Comparison of ENCODE assay signal across 24 cellular contexts in genomic region chr10:49571419-49571818, GRCh38. TPM values are rescaled to one million over a fixed set of nuclear protein-coding genes. Genes with fewer than 3 reads are reported as not detected.
DNase-seq lines count a peak whose midpoint lies in the region; ATAC-seq, FAIRE-seq and TF ChIP-seq lines count a peak whose summit lies in the region.
"Had no signal": no experiment of that assay in that cellular context is flagged by ENCODE, and none has a peak within 500 bp of the region (broad histone marks: within the 10 kb centered on the region; RNA-seq: fewer than 3 reads in every experiment).

No MANE protein-coding gene starts in this region.

- H3K27me3 Mint-ChIP-seq in effector memory CD8-positive, alpha-beta T cell, result peaks cover 46 to 52% of the 10 kb centered on the region in 2 donors

- no peak overlapping the region for H3K4me3 Mint-ChIP-seq in effector memory CD8-positive, alpha-beta T cell
- H3K4me3 Mint-ChIP-seq: activated T-cell treated with anti-CD3 and anti-CD28 coated beads, Interleukin-2, amount 50 U/mL, for 4 hours; neural crest cell; stimulated activated naive B cell treated with anti-CD40 and anti-IgM and Interleukin-4, amounts not matched to agents 10 μg/mL and 1 μg/mL and 100 μg/mL, for 72 hours had no signal

- peaks cover 3% of the 10 kb centered on the region for H3K36me3 Mint-ChIP-seq in effector memory CD8-positive, alpha-beta T cell (ENCODE audit: insufficient read depth)

- no peaks in the 10 kb centered on the region for H3K36me3 ChIP-seq in left lung
- H3K36me3 ChIP-seq: upper lobe of left lung had no signal

- H3K27ac Mint-ChIP-seq in effector memory CD8-positive, alpha-beta T cell, result no peak overlapping the region

- no peaks in the 10 kb centered on the region for H3K27me3 ChIP-seq in left lung
- H3K27me3 ChIP-seq: upper lobe of left lung had no signal

- H3K4me1 Mint-ChIP-seq in effector memory CD8-positive, alpha-beta T cell (ENCODE audit: low read depth in 2 of 2), result peaks cover 8 to 10% of the 10 kb centered on the region in 2 donors
- H3K4me1 Mint-ChIP-seq: neural crest cell had no signal

- H3K9me3 Mint-ChIP-seq in effector memory CD8-positive, alpha-beta T cell, result no peaks in the 10 kb centered on the region
- H3K9me3 Mint-ChIP-seq: activated T-cell treated with anti-CD3 and anti-CD28 coated beads, Interleukin-2, amount 50 U/mL, for 4 hours had no signal

- TF ChIP-seq CTCF in left lung (IDR thresholded peaks at IDR 0.05), result no peak

- DNase-seq in NCI-H1417 (lab: John Stamatoyannopoulos, UW), result peak; percentile 4 to 35 (median 17)
- DNase-seq in NCI-H1417 treated with DMSO at 0.1 percent for 48 hours (lab: John Stamatoyannopoulos, UW), result no peak
- peak; percentile 2 for DNase-seq in NCI-H1092 (lab: John Stamatoyannopoulos, UW)
- peak; percentile 89 for DNase-seq in amniotic epithelial cell (ENCODE audit: low read depth)
- no peak for DNase-seq in left lung
- DNase-seq in GM19239 (ENCODE audit: insufficient read length, low spot score), result no peak
- DNase-seq in effector memory CD8-positive, alpha-beta T cell, result no peak
- DNase-seq: activated CD4-positive, alpha-beta T cell treated with anti-CD3 and anti-CD28 coated beads, Interleukin-2, amount 50 U/mL, for 1 hour; activated T-cell treated with anti-CD3 and anti-CD28 coated beads, Interleukin-2, amount 50 U/mL, for 4 hours; C1 segment of cervical spinal cord; central memory CD4-positive, alpha-beta T cell; effector CD4-positive, alpha-beta T cell; hypothalamus; midbrain; NCI-H187 treated with DMSO at 0.1 percent for 48 hours; NCI-H69; stimulated activated CD4-positive, alpha-beta T cell treated with anti-CD3 and anti-CD28 coated beads, Interleukin-15, amount 100 ng/mL, for 24 hours; stimulated activated naive B cell treated with anti-CD40 and anti-IgM and Interleukin-4, amounts not matched to agents 10 μg/mL and 1 μg/mL and 100 μg/mL, for 72 hours; upper lobe of left lung had no signal

- no peak for FAIRE-seq in GM19239 (lab: Jason Lieb, UNC)
- FAIRE-seq: TTC549 had no signal

- H3K27ac ChIP-seq in left lung, result no peak overlapping the region
- H3K27ac ChIP-seq: 22Rv1, upper lobe of left lung had no signal

- ATAC-seq in left lung (peak; percentile 54), GM19463 (IDR thresholded peaks at IDR 0.05; ENCODE audit: unreplicated experiment) (no peak)
- ATAC-seq in effector memory CD8-positive, alpha-beta T cell (replicated peaks), result no peak
- ATAC-seq: activated T-cell treated with anti-CD3 and anti-CD28 coated beads, Interleukin-2, amount 50 U/mL, for 4 hours; Panc1; stimulated activated naive B cell treated with anti-CD40 and anti-IgM and Interleukin-4, amounts not matched to agents 10 μg/mL and 1 μg/mL and 100 μg/mL, for 72 hours had no signal

- no peaks in the 10 kb centered on the region for H3K4me1 ChIP-seq in left lung
- H3K4me1 ChIP-seq: upper lobe of left lung had no signal

- H3K4me3 ChIP-seq in left lung, result no peak overlapping the region
- H3K4me3 ChIP-seq: upper lobe of left lung had no signal

- H3K9me3 ChIP-seq in left lung, result peaks cover 0 to 4% of the 10 kb centered on the region in 2 donors
- H3K9me3 ChIP-seq: upper lobe of left lung had no signal

- intact Hi-C loops in left lung (cut with DNase I), result no loop called here

RNA-seq across cellular contexts. Expression of gene ERCC6, which starts 32.5 kb away (rescaled TPM):
- total RNA-seq in left lung, result 10 to 100 TPM; 18.4 to 19.8 TPM

RNA-seq across cellular contexts. Expression of gene SLC18A3, which starts 38.7 kb away (rescaled TPM):
- total RNA-seq in left lung, result not detected
- total RNA-seq: activated T-cell treated with anti-CD3 and anti-CD28 coated beads, Interleukin-2, amount 50 U/mL, for 4 hours; upper lobe of left lung had no signal

RNA-seq across cellular contexts. Expression of gene CHAT, which starts 42.4 kb away (rescaled TPM):
- not detected for total RNA-seq in left lung
- total RNA-seq: activated T-cell treated with anti-CD3 and anti-CD28 coated beads, Interleukin-2, amount 50 U/mL, for 4 hours; upper lobe of left lung had no signal

Comparison
In these comparisons a context has a peak if more than half of its experiments do, and no peak if none do; other contexts are left out.
1. DNase-seq: peak in NCI-H1417 (3 of 3), NCI-H1092 (single experiment) and amniotic epithelial cell (single experiment); none in NCI-H1417 treated with DMSO at 0.1 percent for 48 hours (single experiment), left lung (0 of 2), GM19239 (single experiment) and effector memory CD8-positive, alpha-beta T cell (0 of 3).